ENCODE assay signal across 10 cellular contexts in genomic region chr2:233353101-233353768, GRCh38. TPM values are rescaled to one million over a fixed set of nuclear protein-coding genes. Genes with fewer than 3 reads are reported as not detected.
DNase-seq lines count a peak whose midpoint lies in the region; ATAC-seq and TF ChIP-seq lines count a peak whose summit lies in the region.
"Had no signal": no experiment of that assay in that cellular context is flagged by ENCODE, and none has a peak within 500 bp of the region (broad histone marks: within the 10 kb centered on the region; RNA-seq: fewer than 3 reads in every experiment).

No MANE protein-coding gene starts in this region.

- no peaks in the 10 kb centered on the region for H3K36me3 ChIP-seq in Loucy (ENCODE audit: insufficient read depth, low read length)
- H3K36me3 ChIP-seq in prostate gland, result no peaks in the 10 kb centered on the region

- TF ChIP-seq POLR2A in prostate gland (IDR thresholded peaks at IDR 0.05), result no peak

- intact Hi-C loops in prostate gland (cut with DNase I), result no loop called here

- no peaks in the 10 kb centered on the region for H3K9me2 ChIP-seq in Loucy (replicated peaks; ENCODE audit: low read depth, low read length)

- peak overlapping the region; percentile 37 to 55 for H3K27ac ChIP-seq in prostate gland

- peaks cover 34% of the 10 kb centered on the region for H3K79me2 ChIP-seq in Loucy (ENCODE audit: insufficient read depth, low read length)

- TF ChIP-seq CTCF in Loucy (conservative IDR thresholded peaks at IDR 0.05; ENCODE audit: low read length) (no peak), epithelial cell of proximal tubule (conservative IDR thresholded peaks at IDR 0.05; ENCODE audit: low read depth, low read length) (no peak), prostate gland (IDR thresholded peaks at IDR 0.05) (no peak)

- peak overlapping the region; percentile 89 for H3K4me2 ChIP-seq in Loucy (ENCODE audit: low read depth, low read length, poor library complexity, severe bottlenecking)

- no peaks in the 10 kb centered on the region for H3K27me3 ChIP-seq in Loucy (ENCODE audit: insufficient read depth, low read length, poor library complexity, severe bottlenecking)
- H3K27me3 ChIP-seq in prostate gland (replicated peaks; ENCODE audit: insufficient read depth), result no peaks in the 10 kb centered on the region

- no peak for DNase-seq in epithelial cell of proximal tubule (ENCODE audit: low read depth)
- DNase-seq in prostate gland (ENCODE audit: low spot score), result no peak
- DNase-seq in stimulated activated CD4-positive, alpha-beta T cell treated with anti-CD3 and anti-CD28 coated beads, Interleukin-12 subunit alpha, Interleukin-12 subunit beta, amount 100 ng/mL, for 4 hours, result no peak
- no peak for DNase-seq in COLO668 (lab: John Stamatoyannopoulos, UW; ENCODE audit: unreplicated experiment)
- no peak for DNase-seq in cortex of kidney (lab: John Stamatoyannopoulos, UW)
- DNase-seq in activated effector memory CD4-positive, alpha-beta T cell treated with anti-CD3 and anti-CD28 coated beads, Interleukin-2, amount 50 U/mL, for 16 hours, result no peak

- peak overlapping the region; percentile 47 for H3K9ac ChIP-seq in Loucy (ENCODE audit: low read depth, low read length, poor library complexity, severe bottlenecking)

- H3K9me3 ChIP-seq in Loucy (ENCODE audit: insufficient read depth, low read depth, low read length) (no peaks in the 10 kb centered on the region), prostate gland (no peaks in the 10 kb centered on the region)

- H3F3A ChIP-seq in Loucy (ENCODE audit: low read depth), result no peaks in the 10 kb centered on the region

- 79% methylated on average over 22 of the region's 22 CpGs for WGBS in prostate gland

- peaks cover 28% of the 10 kb centered on the region for H4K20me1 ChIP-seq in Loucy (ENCODE audit: insufficient read depth, low read length, poor library complexity, severe bottlenecking)

- peak overlapping the region; percentile 100; the same call in 1 of the 2 replicates for H2AFZ ChIP-seq in Loucy (ENCODE audit: low read length)

- H3K4me3 ChIP-seq in Loucy (ENCODE audit: low read length, poor library complexity, severe bottlenecking), result no peak overlapping the region
- H3K4me3 ChIP-seq in epithelial cell of proximal tubule (ENCODE audit: low read depth, low read length), result peak overlapping the region; percentile 56
- no peak overlapping the region for H3K4me3 ChIP-seq in prostate gland

- peak; percentile 12 for ATAC-seq in GM18498 (IDR thresholded peaks at IDR 0.05; ENCODE audit: unreplicated experiment)

- H3K4me1 ChIP-seq in Loucy (ENCODE audit: insufficient read depth, low read length, poor library complexity, severe bottlenecking), result peaks cover 69% of the 10 kb centered on the region
- H3K4me1 ChIP-seq in prostate gland (replicated peaks), result no peaks in the 10 kb centered on the region

RNA-seq across cellular contexts. Expression of gene DGKD, which starts 1.1 kb away (rescaled TPM):
- total RNA-seq in epithelial cell of proximal tubule (10.3 and 24.5 TPM in 2 replicates), prostate gland (10 to 100 TPM; 21.5 to 63.1 TPM)

RNA-seq across cellular contexts. Expression of gene SAG, which starts 45.6 kb away (rescaled TPM):
- total RNA-seq in epithelial cell of proximal tubule (not detected in 2 replicates), prostate gland (under 1 TPM in 1 of 2 donors, not detected in 1; 0.45 TPM)
- total RNA-seq: glomerular endothelial cell, subcutaneous adipose tissue had no signal
